Comparison of ENCODE assay signal across 10 cellular contexts in genomic region chr4:7929530-7929951, GRCh38. TPM values are rescaled to one million over a fixed set of nuclear protein-coding genes. Genes with fewer than 3 reads are reported as not detected.
DNase-seq lines count a peak whose midpoint lies in the region; ATAC-seq and TF ChIP-seq lines count a peak whose summit lies in the region.
"Had no signal": no experiment of that assay in that cellular context is flagged by ENCODE, and none has a peak within 500 bp of the region (broad histone marks: within the 10 kb centered on the region; RNA-seq: fewer than 3 reads in every experiment).

No MANE protein-coding gene starts in this region.

- no peak overlapping the region for H2BK12ac ChIP-seq in H9 (ENCODE audit: insufficient read length, low read depth, low read length)

- H3K23me2 ChIP-seq in H9 (ENCODE audit: insufficient read length, low read depth, low read length, poor library complexity, severe bottlenecking): no peaks in the 10 kb centered on the region

- H2BK5ac ChIP-seq in H9 (ENCODE audit: insufficient read length, low read length): no peak overlapping the region

- no peaks in the 10 kb centered on the region for H4K20me1 ChIP-seq in H9 (ENCODE audit: control insufficient read depth, insufficient read depth, insufficient read length)

- H3K9me3 ChIP-seq in H9 (ENCODE audit: control insufficient read depth, low read depth, low read length) (no peaks in the 10 kb centered on the region), RWPE2 (ENCODE audit: severe bottlenecking) (no peaks in the 10 kb centered on the region), testis (no peaks in the 10 kb centered on the region)

- H3K4me3 ChIP-seq in RWPE2 (ENCODE audit: severe bottlenecking) (no peak overlapping the region), testis (no peak overlapping the region)

- TF ChIP-seq POLR2A in testis (IDR thresholded peaks at IDR 0.05): no peak

- peaks cover 10% of the 10 kb centered on the region; the same call in 1 of the 2 replicates for H3K79me2 ChIP-seq in H9 (ENCODE audit: insufficient read depth, low read length)

- H3K4me1 Mint-ChIP-seq in H9: peaks cover 18 to 26% of the 10 kb centered on the region in 2 experiments

- peak overlapping the region in 1 of 2 experiments; percentile 22; a peak in 3 of 5 replicates for H3K4me3 Mint-ChIP-seq in H9
- H3K4me3 Mint-ChIP-seq: T-helper 17 cell had no signal

- no peak overlapping the region for H4K5ac ChIP-seq in H9 (ENCODE audit: insufficient read length, low read depth, low read length)

- no peak overlapping the region for H2BK120ac ChIP-seq in H9 (ENCODE audit: low read depth, low read length, poor library complexity, severe bottlenecking)

- no peak overlapping the region for H3K4me2 ChIP-seq in H9 (ENCODE audit: insufficient read depth, insufficient read length, low read length)

- no peaks in the 10 kb centered on the region; the same call in 1 of the 2 replicates for H3K27me3 Mint-ChIP-seq in H9 (ENCODE audit: low read depth)
- H3K27me3 Mint-ChIP-seq: T-helper 17 cell had no signal

- H4K8ac ChIP-seq in H9 (replicated peaks; ENCODE audit: insufficient read length, low read depth, low read length): no peak overlapping the region

- peaks cover 0 to 9% (median 8%) of the 10 kb centered on the region in 3 experiments; a peak in 5 of 7 replicates for H3K36me3 Mint-ChIP-seq in H9 (ENCODE audit: insufficient read depth in 1 of 3, low read depth in 3 of 3)

- H3T11ph ChIP-seq in H9 (ENCODE audit: low read length): no peak overlapping the region

- H2BK15ac ChIP-seq in H9 (ENCODE audit: low read depth, low read length): no peak overlapping the region

- TF ChIP-seq CTCF in H9 (conservative IDR thresholded peaks at IDR 0.05): no peak
- TF ChIP-seq CTCF in RWPE2 (IDR thresholded peaks at IDR 0.05; ENCODE audit: poor library complexity, severe bottlenecking): peak; percentile 21
- TF ChIP-seq CTCF in omental fat pad (IDR thresholded peaks at IDR 0.05): no peak
- no peak for TF ChIP-seq CTCF in testis (IDR thresholded peaks at IDR 0.05)

- H3K27me3 ChIP-seq in H9 (ENCODE audit: insufficient read depth, low read length): no peaks in the 10 kb centered on the region
- H3K27me3 ChIP-seq in RWPE2 (ENCODE audit: insufficient read depth, poor library complexity, severe bottlenecking): no peaks in the 10 kb centered on the region
- H3K27me3 ChIP-seq in testis: no peaks in the 10 kb centered on the region

- H4K91ac ChIP-seq in H9 (ENCODE audit: insufficient read length, low read depth, low read length): no peak overlapping the region

- H3K14ac ChIP-seq in H9 (ENCODE audit: insufficient read depth, low read length): no peak overlapping the region

- no peak overlapping the region for H2AK5ac ChIP-seq in H9 (ENCODE audit: insufficient read length, low read length)

- peak overlapping the region in 2 of 3 experiments; percentile 32 to 76; a peak in 4 of 7 replicates for H3K27ac Mint-ChIP-seq in H9
- H3K27ac Mint-ChIP-seq: T-helper 17 cell had no signal

- ATAC-seq in RWPE2 (ENCODE audit: low read depth): peak; percentile 97
- ATAC-seq in Right ventricle myocardium superior (ENCODE audit: poor library complexity): peak; percentile 66
- ATAC-seq in omental fat pad (ENCODE audit: low FRiP score): peak; percentile 63
- no peak for ATAC-seq in GM21360 (IDR thresholded peaks at IDR 0.05; ENCODE audit: unreplicated experiment)
- ATAC-seq: T-helper 17 cell had no signal

- H3K79me1 ChIP-seq in H9 (ENCODE audit: insufficient read depth, low read depth, low read length, poor library complexity, severe bottlenecking): no peaks in the 10 kb centered on the region

- H2AFZ ChIP-seq in H9 (ENCODE audit: low read length): no peak overlapping the region

- no peak overlapping the region for H2BK20ac ChIP-seq in H9 (ENCODE audit: low read depth, low read length, poor library complexity, severe bottlenecking)

- DNase-seq in H9 (peak; percentile 69), RWPE2 (ENCODE audit: low spot score) (peak; percentile 75), Right ventricle myocardium superior (no peak), omental fat pad (ENCODE audit: low spot score) (no peak), testis (no peak), kidney glomerular epithelial cell (lab: John Stamatoyannopoulos, UW) (no peak)
- no peak for DNase-seq in NK-92 treated with Interleukin-12 subunit alpha and Interleukin-12 subunit beta, amount 100 ng/mL, for 24 hours (lab: John Stamatoyannopoulos, UW)
- DNase-seq: activated T-cell treated with anti-CD3 and anti-CD28 coated beads for 4 hours, T-helper 17 cell had no signal

- H3K36me3 ChIP-seq in RWPE2 (ENCODE audit: low read depth) (peaks cover 11% of the 10 kb centered on the region; the same call in 1 of the 2 replicates), testis (ENCODE audit: low read depth, missing control alignments) (no peaks in the 10 kb centered on the region)

- H3K9me3 Mint-ChIP-seq in H9: no peaks in the 10 kb centered on the region

- H3K56ac ChIP-seq in H9 (ENCODE audit: insufficient read length, low read depth, low read length): no peak overlapping the region

- no CpG with 5 or more reads among the region's 6 CpGs for WGBS in H9 (ENCODE audit: extremely low coverage, insufficient read length, low lambda C conversion rate)
- 16 to 36% methylated on average over 5 to 6 of the region's 6 CpGs for WGBS in testis, 2 donors

- intact Hi-C loops in Right ventricle myocardium superior (cut with DNase I): no loop called here
- intact Hi-C loops in testis (cut with DNase I; ENCODE audit: low total_unique reads): no loop called here

- H3K4ac ChIP-seq in H9 (ENCODE audit: low read depth, low read length): no peak overlapping the region

- H3K4me1 ChIP-seq in H9 (ENCODE audit: insufficient read depth, low read length) (no peaks in the 10 kb centered on the region), RWPE2 (ENCODE audit: insufficient read depth, poor library complexity, severe bottlenecking) (peaks cover 16% of the 10 kb centered on the region), testis (peaks cover 8% of the 10 kb centered on the region)

- no peak overlapping the region for H3K18ac ChIP-seq in H9 (ENCODE audit: insufficient read length, low read depth, low read length)

- no peak overlapping the region for H3K23ac ChIP-seq in H9 (ENCODE audit: insufficient read length, low read depth, low read length)

- no peak overlapping the region for H3K9ac ChIP-seq in H9 (ENCODE audit: extremely low read depth, insufficient read length, low read length)

- H3K27ac ChIP-seq in H9 (ENCODE audit: insufficient read length, low read depth, low read length): no peak overlapping the region
- peak overlapping the region; percentile 37 for H3K27ac ChIP-seq in RWPE2 (ENCODE audit: poor library complexity, severe bottlenecking)
- H3K27ac ChIP-seq in testis: no peak overlapping the region

RNA-seq across cellular contexts. Expression of gene AFAP1, which starts 10.1 kb away (rescaled TPM):
- total RNA-seq in H9 (2021): 5.4 and 6.5 TPM in 2 replicates
- total RNA-seq in Right ventricle myocardium superior: 6.2 TPM
- total RNA-seq in omental fat pad: 10 to 100 TPM; 24.6 to 35.5 (median 26.9) TPM
- total RNA-seq in testis: 10 to 100 TPM; 23.1 to 52.4 TPM
- 51.4 TPM for polyA plus RNA-seq in testis (ENCODE audit: insufficient read depth, low read depth, low replicate concordance)

Comparison
In these comparisons a context has a peak if more than half of its experiments do, and no peak if none do; other contexts are left out.
1. DNase-seq: peak in H9 (single experiment) and RWPE2 (single experiment); none in Right ventricle myocardium superior (single experiment), omental fat pad (single experiment), NK-92 treated with Interleukin-12 subunit alpha and Interleukin-12 subunit beta, amount 100 ng/mL, for 24 hours (single experiment), testis (single experiment) and kidney glomerular epithelial cell (single experiment).